In genomic region chr13:42271337-42272114, GRCh38 we compare ENCODE assay signal across 8 cellular contexts. TPM values are rescaled to one million over a fixed set of nuclear protein-coding genes. Genes with fewer than 3 reads are reported as not detected.
A peak's percentile ranks its signal among the peaks of the same experiment; 100 is the strongest.
DNase-seq lines count a peak whose midpoint lies in the region; ATAC-seq and TF ChIP-seq lines count a peak whose summit lies in the region.

No MANE protein-coding gene starts in this region.

- DNase-seq in BJ (ENCODE audit: low read depth) (peak; percentile 93), GM19240 (ENCODE audit: insufficient read length, low spot score) (peak; percentile 59), NCI-H524 (lab: John Stamatoyannopoulos, UW) (peak; percentile 97 to 99), coronary artery (ENCODE audit: low spot score) (peak; percentile 99)
- peak; percentile 95 for DNase-seq in activated CD4-positive, alpha-beta T cell treated with anti-CD3 and anti-CD28 coated beads for 48 hours
- peak; percentile 73 to 88 (median 83) for DNase-seq in stimulated activated CD4-positive, alpha-beta T cell treated with anti-CD3 and anti-CD28 coated beads, Interleukin-1b, Interleukin-23, amount 100 ng/mL, for 24 hours (ENCODE audit: low read depth in 4 of 4, low spot score in 1 of 4)

- TF ChIP-seq CTCF in BJ (IDR thresholded peaks at IDR 0.05; ENCODE audit: insufficient read depth, low read depth, low read length): no peak
- no peak for TF ChIP-seq CTCF in coronary artery (IDR thresholded peaks at IDR 0.05)

- CTCF ChIA-PET in BJ (lab: Yijun Ruan, JAX): interaction anchor here (0.6 kb wide), 1 partner anchor 1489 kb away, joined by 3 read pairs; no protein-coding TSS in a partner anchor

- peak overlapping the region; percentile 89 for H3K4me3 ChIP-seq in BJ (ENCODE audit: low read depth, low read length)
- peak overlapping the region; percentile 97 for H3K4me3 ChIP-seq in coronary artery

- H3K27me3 ChIP-seq in BJ (ENCODE audit: control insufficient read depth, insufficient read depth, low read length): no peaks in the 10 kb centered on the region
- H3K27me3 ChIP-seq in layer of hippocampus (ENCODE audit: control insufficient read depth, insufficient read depth, low read length): no peaks in the 10 kb centered on the region

- H3K27ac ChIP-seq in coronary artery (peak overlapping the region; percentile 88 to 97), layer of hippocampus (ENCODE audit: low read depth, low read length) (peak overlapping the region; percentile 96)

- POLR2A ChIA-PET in BJ (lab: Charles Lee): no interaction called here

- H3K36me3 ChIP-seq in BJ (ENCODE audit: control insufficient read depth, insufficient read depth, low read length): no peaks in the 10 kb centered on the region

- ATAC-seq in HG03457 (IDR thresholded peaks at IDR 0.05; ENCODE audit: unreplicated experiment): peak; percentile 77

RNA-seq across cellular contexts. Expression of gene AKAP11, which starts 0.4 kb away (rescaled TPM):
- 9.3 and 18.3 TPM in 2 replicates for polyA plus RNA-seq in BJ (2011; rRNA removed)
- 14.0 and 16.9 TPM in 2 replicates for polyA minus RNA-seq in BJ (2011; rRNA and poly(A)+ RNA removed)

Comparison
In these comparisons a context has a peak if more than half of its experiments do, and no peak if none do; other contexts are left out.
1. Peak in every context shown above with its lines: DNase-seq, ATAC-seq, H3K4me3 ChIP-seq and H3K27ac ChIP-seq.